ENCODE assay signal across 1 cellular context in genomic region chr1:154696001-154696400, GRCh38.
TF ChIP-seq lines count a peak whose summit lies in the region.

No MANE protein-coding gene starts in this region.

TF ChIP-seq in H1, 55 proteins besides CTCF, POLR2A, EP300 and RAD21 (continued from another document):
- TF ChIP-seq CHD7 (IDR thresholded peaks at IDR 0.05; ENCODE audit: insufficient replicate concordance, low read length) (no peak), RBBP5 (IDR thresholded peaks at IDR 0.05; ENCODE audit: borderline replicate concordance, low read depth, low read length) (no peak), JUND (IDR thresholded peaks at IDR 0.05; ENCODE audit: low read length) (no peak), SIN3A (conservative IDR thresholded peaks at IDR 0.05 in 1 of 2, IDR thresholded peaks at IDR 0.05 in 1 of 2; ENCODE audit: low read depth in 1 of 2, low read length in 2 of 2) (no peak)
TF ChIP-seq in H1: peak in this region for 0.
